In the genomic region with DNA sequence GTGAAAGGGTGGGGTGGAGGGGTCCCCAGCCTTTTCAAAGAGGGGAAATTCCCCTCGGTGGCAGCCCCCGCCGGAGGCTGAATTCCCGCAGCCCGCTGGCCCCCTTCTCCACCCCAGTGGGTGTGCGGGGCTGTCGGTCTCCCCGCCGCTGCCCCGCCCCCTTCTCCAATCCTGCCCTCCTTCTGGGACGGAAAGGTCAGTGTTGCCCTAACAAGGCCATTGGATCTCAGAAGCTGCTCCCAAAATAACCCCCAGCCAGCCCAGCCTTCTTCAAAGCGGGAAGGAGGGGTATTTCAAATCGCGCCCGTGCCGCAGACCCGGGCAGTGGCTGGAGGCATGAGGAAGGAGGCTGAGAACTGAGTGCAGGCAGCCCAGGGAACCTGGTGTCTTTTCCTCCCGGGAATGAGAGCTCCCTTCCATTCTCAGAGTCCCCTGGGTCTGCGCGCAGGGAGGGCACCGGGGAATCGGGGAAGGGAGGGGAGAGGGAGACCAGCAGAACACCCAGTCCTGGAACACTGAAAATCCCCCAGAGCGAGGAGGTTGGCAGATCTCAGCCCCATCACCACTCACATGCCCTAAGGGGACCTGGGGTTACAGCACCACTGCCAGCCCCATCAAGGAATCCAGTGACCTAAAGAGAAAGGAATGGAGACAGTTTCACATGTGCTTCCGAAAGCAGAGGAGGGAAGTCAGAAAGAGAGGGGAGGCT, we compare ENCODE assay signal across 9 cellular contexts. TPM values are rescaled to one million over a fixed set of nuclear protein-coding genes. Genes with fewer than 3 reads are reported as not detected.
DNase-seq lines count a peak whose midpoint lies in the region; ATAC-seq and TF ChIP-seq lines count a peak whose summit lies in the region.
"Had no signal": no experiment of that assay in that cellular context is flagged by ENCODE, and none has a peak within 500 bp of the region (broad histone marks: within the 10 kb centered on the region; RNA-seq: fewer than 3 reads in every experiment).

Gene JPH2 (minus strand): TSS at position 135 of the 709 bp plus-strand sequence. CDS start 483 bp downstream, outside the sequence.

- intact Hi-C loops in CD14-positive monocyte (cut with micrococcal nuclease): loop anchor here in 1 of 2 donors (10.0 kb wide), 1 partner anchor 72 kb away; no protein-coding TSS in a partner anchor

- peaks cover 47% of the 10 kb centered on the region for H3K4me1 ChIP-seq in SJSA1 (replicated peaks)

- no peak for TF ChIP-seq RAD21 in neural cell (conservative IDR thresholded peaks at IDR 0.05)

- H3K27ac ChIP-seq in SJSA1 (peak within 1 kb of the TSS; percentile 97), neural cell (ENCODE audit: low read length) (no peak within 1 kb of the TSS)

- H4K20me1 ChIP-seq in neural cell (ENCODE audit: insufficient read depth): no peaks in the 10 kb centered on the region

- TF ChIP-seq CTCF in neural cell (IDR thresholded peaks at IDR 0.05; ENCODE audit: poor library complexity, severe bottlenecking) (no peak), CD14-positive monocyte (IDR thresholded peaks at IDR 0.05) (no peak)

- no peak for TF ChIP-seq EP300 in neural cell (conservative IDR thresholded peaks at IDR 0.05; ENCODE audit: poor library complexity, severe bottlenecking)

- peaks cover 34 to 50% (median 39%) of the 10 kb centered on the region in 3 donors for H3K27me3 Mint-ChIP-seq in CD14-positive monocyte (ENCODE audit: low read depth in 3 of 3)

- no peaks in the 10 kb centered on the region for H3F3A ChIP-seq in neural cell (ENCODE audit: insufficient read depth, low read length, poor library complexity, severe bottlenecking)

- H3K36me3 Mint-ChIP-seq in CD14-positive monocyte: no peaks in the 10 kb centered on the region

- no peak for ATAC-seq in HG03378 (IDR thresholded peaks at IDR 0.05; ENCODE audit: unreplicated experiment)

- H3K36me3 ChIP-seq in SJSA1: peaks cover 5% of the 10 kb centered on the region; the same call in 1 of the 2 replicates
- no peaks in the 10 kb centered on the region for H3K36me3 ChIP-seq in neural cell (ENCODE audit: insufficient read depth, low read length)

- H3K9me2 ChIP-seq in neural cell (ENCODE audit: insufficient read depth, low read length): no peaks in the 10 kb centered on the region

- no peak within 1 kb of the TSS for H3K9ac ChIP-seq in neural cell (ENCODE audit: low read length)

- no peaks in the 10 kb centered on the region for H3K79me2 ChIP-seq in neural cell (replicated peaks; ENCODE audit: insufficient read depth, low read length)

- peak; percentile 98 for DNase-seq in EH (ENCODE audit: low read depth)
- DNase-seq in SJSA1 (ENCODE audit: low read depth in 1 of 2, low spot score in 2 of 2): peak; percentile 90 to 95
- DNase-seq in fibroblast of peridontal ligament (ENCODE audit: extremely low read depth): peak; percentile 65
- DNase-seq in germinal center (ENCODE audit: low spot score): no peak
- no peak for DNase-seq in CD14-positive monocyte (ENCODE audit: low spot score)
- DNase-seq in NOMO-1 treated with DMSO at 0.1 percent for 48 hours (lab: John Stamatoyannopoulos, UW; ENCODE audit: unreplicated experiment): no peak

- H3K4me3 Mint-ChIP-seq in CD14-positive monocyte: peak within 1 kb of the TSS in 1 of 2 donors; percentile 75

- peaks cover 0 to 4% (median 0%) of the 10 kb centered on the region in 7 donors for H3K9me3 Mint-ChIP-seq in CD14-positive monocyte

- H3K27ac Mint-ChIP-seq in CD14-positive monocyte: no peak within 1 kb of the TSS

- peaks cover 20% of the 10 kb centered on the region for H3K4me1 Mint-ChIP-seq in CD14-positive monocyte

- no peaks in the 10 kb centered on the region for H3K9me3 ChIP-seq in SJSA1 (replicated peaks)
- no peaks in the 10 kb centered on the region for H3K9me3 ChIP-seq in neural cell (ENCODE audit: low read length)

- H3K4me2 ChIP-seq in neural cell (ENCODE audit: low read length): no peak within 1 kb of the TSS

- no peak within 1 kb of the TSS for H2AFZ ChIP-seq in neural cell (ENCODE audit: low read depth, low read length)

- H3K27me3 ChIP-seq in SJSA1 (replicated peaks) (no peaks in the 10 kb centered on the region), neural cell (ENCODE audit: insufficient read depth, low read depth, low read length) (peaks cover 10% of the 10 kb centered on the region)

- H3K4me3 ChIP-seq in SJSA1 (peak within 1 kb of the TSS; percentile 42), neural cell (ENCODE audit: low read length) (peak within 1 kb of the TSS; percentile 46)

TF ChIP-seq in neural cell, 6 proteins besides CTCF, POLR2A, EP300 and RAD21:
- TF ChIP-seq MXI1 (conservative IDR thresholded peaks at IDR 0.05; ENCODE audit: poor library complexity, severe bottlenecking) (no peak), POLR2AphosphoS5 (IDR thresholded peaks at IDR 0.05) (no peak), SMC3 (conservative IDR thresholded peaks at IDR 0.05; ENCODE audit: poor library complexity) (no peak), EZH2 (IDR thresholded peaks at IDR 0.05; ENCODE audit: borderline replicate concordance, insufficient read depth, low read length, poor library complexity, severe bottlenecking) (no peak), REST (IDR thresholded peaks at IDR 0.05; ENCODE audit: borderline replicate concordance) (no peak), TAF1 (IDR thresholded peaks at IDR 0.05; ENCODE audit: low read depth) (no peak)

RNA-seq across cellular contexts. Expression of gene JPH2, which starts in this region (rescaled TPM):
- total RNA-seq in SJSA1 (2014; rRNA removed; shearing (Covaris generic)): 19.1 and 21.7 TPM in 2 replicates
- polyA plus RNA-seq in neural cell (not detected in 2 replicates), CD14-positive monocyte (not detected)
- not detected in 2 replicates for polyA minus RNA-seq in neural cell
- total RNA-seq: lung microvascular endothelial cell had no signal

Comparison
In these comparisons a context has a peak if more than half of its experiments do, and no peak if none do; other contexts are left out.
1. DNase-seq: peak in EH (single experiment), SJSA1 (2 of 2) and fibroblast of peridontal ligament (single experiment); none in germinal center (single experiment), CD14-positive monocyte (single experiment) and NOMO-1 treated with DMSO at 0.1 percent for 48 hours (single experiment).